In the genomic region with DNA sequence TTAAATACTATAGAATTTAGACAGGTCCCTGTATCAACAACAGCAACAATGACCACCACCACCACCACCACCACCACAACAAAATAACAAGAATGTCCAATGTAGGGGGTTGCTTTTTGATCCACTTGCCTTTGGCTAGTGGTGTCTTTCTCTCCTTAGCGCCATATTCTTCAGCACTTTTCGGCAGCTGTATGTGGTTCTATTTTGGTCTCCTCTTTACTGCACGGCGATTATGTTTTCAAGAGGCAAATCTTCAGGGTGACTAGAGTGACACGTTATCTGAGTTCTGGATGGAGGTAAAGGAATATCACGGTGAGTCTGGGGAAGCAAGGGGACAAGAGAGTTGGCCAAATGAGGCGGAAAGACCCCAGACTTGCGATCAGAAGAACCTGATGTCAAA, we compare ENCODE assay signal across 11 cellular contexts. TPM values are rescaled to one million over a fixed set of nuclear protein-coding genes. Genes with fewer than 3 reads are reported as not detected.
DNase-seq lines count a peak whose midpoint lies in the region; ATAC-seq and TF ChIP-seq lines count a peak whose summit lies in the region.
"Had no signal": no experiment of that assay in that cellular context is flagged by ENCODE, and none has a peak within 500 bp of the region (broad histone marks: within the 10 kb centered on the region; RNA-seq: fewer than 3 reads in every experiment).

No MANE protein-coding gene starts in this region.

- H3K27me3 Mint-ChIP-seq in CD4-positive, CD25-positive, alpha-beta regulatory T cell: no peaks in the 10 kb centered on the region
- H3K27me3 Mint-ChIP-seq in GM23338 (ENCODE audit: insufficient read depth, low read depth, poor library complexity) (peaks cover 8% of the 10 kb centered on the region), nephron progenitor cell (ENCODE audit: low read depth, poor library complexity) (peaks cover 3% of the 10 kb centered on the region)
- no peaks in the 10 kb centered on the region for H3K27me3 Mint-ChIP-seq in activated naive CD8-positive, alpha-beta T cell treated with anti-CD3 and anti-CD28 coated beads, Interleukin-2, amount 50 U/mL, for 24 hours
- no peaks in the 10 kb centered on the region for H3K27me3 Mint-ChIP-seq in activated CD4-positive, alpha-beta T cell treated with anti-CD3 and anti-CD28 coated beads, Interleukin-2, amount 10 ng/mL, durations not matched to agents 24 days and 14 days

- peaks cover 58% of the 10 kb centered on the region for H3K36me3 ChIP-seq in CD4-positive, CD25-positive, alpha-beta regulatory T cell (ENCODE audit: control insufficient read depth, insufficient read depth, low read length)
- peaks cover 13% of the 10 kb centered on the region; the same call in 1 of the 2 replicates for H3K36me3 ChIP-seq in GM23338 (ENCODE audit: insufficient read depth)

- H3K27ac Mint-ChIP-seq in CD4-positive, CD25-positive, alpha-beta regulatory T cell: peak overlapping the region; percentile 16 to 66 (median 26)
- H3K27ac Mint-ChIP-seq in GM23338 (peak overlapping the region; percentile 19; the same call in 1 of the 2 replicates), nephron progenitor cell (peak overlapping the region; percentile 3)
- H3K27ac Mint-ChIP-seq in activated naive CD8-positive, alpha-beta T cell treated with anti-CD3 and anti-CD28 coated beads, Interleukin-2, amount 50 U/mL, for 24 hours: peak overlapping the region; percentile 26
- no peak overlapping the region for H3K27ac Mint-ChIP-seq in activated CD4-positive, alpha-beta T cell treated with anti-CD3 and anti-CD28 coated beads, Interleukin-2, amount 10 ng/mL, durations not matched to agents 24 days and 14 days

- no peak overlapping the region for H3K4me3 Mint-ChIP-seq in CD4-positive, CD25-positive, alpha-beta regulatory T cell
- H3K4me3 Mint-ChIP-seq in GM23338 (no peak overlapping the region), nephron progenitor cell (no peak overlapping the region)
- H3K4me3 Mint-ChIP-seq in activated naive CD8-positive, alpha-beta T cell treated with anti-CD3 and anti-CD28 coated beads, Interleukin-2, amount 50 U/mL, for 24 hours: no peak overlapping the region
- no peak overlapping the region for H3K4me3 Mint-ChIP-seq in activated CD4-positive, alpha-beta T cell treated with anti-CD3 and anti-CD28 coated beads, Interleukin-2, amount 10 ng/mL, durations not matched to agents 24 days and 14 days

- H3K4me2 ChIP-seq in GM23338: no peak overlapping the region

- H3K79me2 ChIP-seq in GM23338 (replicated peaks; ENCODE audit: insufficient read depth): peaks cover 9% of the 10 kb centered on the region

- ATAC-seq in CD4-positive, CD25-positive, alpha-beta regulatory T cell (ENCODE audit: low read depth in 2 of 2): no peak
- ATAC-seq in GM23338: no peak
- no peak for ATAC-seq in activated naive CD8-positive, alpha-beta T cell treated with anti-CD3 and anti-CD28 coated beads, Interleukin-2, amount 50 U/mL, for 24 hours
- ATAC-seq in HG02571 (IDR thresholded peaks at IDR 0.05; ENCODE audit: unreplicated experiment): no peak

- H3K4me1 ChIP-seq in CD4-positive, CD25-positive, alpha-beta regulatory T cell (ENCODE audit: control insufficient read depth, insufficient read depth, low read length, poor library complexity, severe bottlenecking): peaks cover 4% of the 10 kb centered on the region
- peaks cover 20% of the 10 kb centered on the region for H3K4me1 ChIP-seq in GM23338 (ENCODE audit: insufficient read depth)

- H4K20me1 ChIP-seq in GM23338 (replicated peaks; ENCODE audit: insufficient read depth): no peaks in the 10 kb centered on the region; the same call in 1 of the 2 replicates

- no peak for DNase-seq in CD4-positive, CD25-positive, alpha-beta regulatory T cell
- no peak for DNase-seq in GM23338 (ENCODE audit: low spot score)
- no peak for DNase-seq in activated naive CD8-positive, alpha-beta T cell treated with anti-CD3 and anti-CD28 coated beads, Interleukin-2, amount 50 U/mL, for 24 hours
- no peak for DNase-seq in nephron progenitor cell
- DNase-seq in ureter (ENCODE audit: low spot score): no peak
- DNase-seq in activated CD4-positive, alpha-beta T cell treated with anti-CD3 and anti-CD28 coated beads, Interleukin-2, amount 10 ng/mL, durations not matched to agents 24 days and 14 days: no peak
- DNase-seq: midbrain; NCI-H1092; stimulated activated CD4-positive, alpha-beta T cell treated with anti-CD3 and anti-CD28 coated beads, Interleukin-2, amount 100 ng/mL, for 48 hours; stimulated activated naive CD4-positive, alpha-beta T cell had no signal

- H3K36me3 Mint-ChIP-seq in CD4-positive, CD25-positive, alpha-beta regulatory T cell: peaks cover 43% of the 10 kb centered on the region
- H3K36me3 Mint-ChIP-seq in GM23338 (ENCODE audit: low read depth): peaks cover 52% of the 10 kb centered on the region
- H3K36me3 Mint-ChIP-seq in activated naive CD8-positive, alpha-beta T cell treated with anti-CD3 and anti-CD28 coated beads, Interleukin-2, amount 50 U/mL, for 24 hours (ENCODE audit: low read depth): peaks cover 28% of the 10 kb centered on the region
- H3K36me3 Mint-ChIP-seq in nephron progenitor cell (ENCODE audit: low read depth): peaks cover 81% of the 10 kb centered on the region
- peaks cover 63% of the 10 kb centered on the region for H3K36me3 Mint-ChIP-seq in activated CD4-positive, alpha-beta T cell treated with anti-CD3 and anti-CD28 coated beads, Interleukin-2, amount 10 ng/mL, durations not matched to agents 24 days and 14 days (ENCODE audit: low read depth)

- intact Hi-C loops in activated CD4-positive, alpha-beta T cell treated with anti-CD3 and anti-CD28 coated beads, Interleukin-2, amount 10 ng/mL, durations not matched to agents 24 days and 14 days (cut with micrococcal nuclease): no loop called here

- H3F3A ChIP-seq in GM23338 (replicated peaks; ENCODE audit: low read depth): no peaks in the 10 kb centered on the region

- no peak overlapping the region for H2AFZ ChIP-seq in GM23338

- H3K4me1 Mint-ChIP-seq in CD4-positive, CD25-positive, alpha-beta regulatory T cell: peaks cover 19 to 56% (median 38%) of the 10 kb centered on the region in 4 donors
- H3K4me1 Mint-ChIP-seq in GM23338 (peaks cover 39% of the 10 kb centered on the region), nephron progenitor cell (peaks cover 42% of the 10 kb centered on the region)
- H3K4me1 Mint-ChIP-seq in activated naive CD8-positive, alpha-beta T cell treated with anti-CD3 and anti-CD28 coated beads, Interleukin-2, amount 50 U/mL, for 24 hours: peaks cover 53% of the 10 kb centered on the region
- peaks cover 25% of the 10 kb centered on the region for H3K4me1 Mint-ChIP-seq in activated CD4-positive, alpha-beta T cell treated with anti-CD3 and anti-CD28 coated beads, Interleukin-2, amount 10 ng/mL, durations not matched to agents 24 days and 14 days

- H3K27ac ChIP-seq in CD4-positive, CD25-positive, alpha-beta regulatory T cell (ENCODE audit: insufficient read depth, low read length, poor library complexity, severe bottlenecking): no peak overlapping the region
- H3K27ac ChIP-seq in GM23338 (ENCODE audit: low read depth): no peak overlapping the region

- H3K4me3 ChIP-seq in CD4-positive, CD25-positive, alpha-beta regulatory T cell (ENCODE audit: low read depth, low read length): no peak overlapping the region
- no peak overlapping the region for H3K4me3 ChIP-seq in GM23338

- no peaks in the 10 kb centered on the region for H3K9me3 ChIP-seq in CD4-positive, CD25-positive, alpha-beta regulatory T cell (ENCODE audit: control insufficient read depth in 2 of 2, low read length in 2 of 2)

- no peaks in the 10 kb centered on the region for H3K27me3 ChIP-seq in CD4-positive, CD25-positive, alpha-beta regulatory T cell (ENCODE audit: control insufficient read depth, insufficient read depth, low read length)
- H3K27me3 ChIP-seq in GM23338 (ENCODE audit: insufficient read depth): no peaks in the 10 kb centered on the region

- no peak for TF ChIP-seq CTCF in GM23338 (conservative IDR thresholded peaks at IDR 0.05; ENCODE audit: low read depth in 2 of 2)
- TF ChIP-seq CTCF in nephron progenitor cell (IDR thresholded peaks at IDR 0.05): no peak

- no peaks in the 10 kb centered on the region; the same call in 1 of the 2 replicates for H3K9me2 ChIP-seq in GM23338 (ENCODE audit: insufficient read depth)

- H3K9me3 Mint-ChIP-seq in CD4-positive, CD25-positive, alpha-beta regulatory T cell: no peaks in the 10 kb centered on the region
- H3K9me3 Mint-ChIP-seq in GM23338 (peaks cover 7% of the 10 kb centered on the region; the same call in 2 of the 3 replicates), nephron progenitor cell (no peaks in the 10 kb centered on the region)
- H3K9me3 Mint-ChIP-seq in activated naive CD8-positive, alpha-beta T cell treated with anti-CD3 and anti-CD28 coated beads, Interleukin-2, amount 50 U/mL, for 24 hours: no peaks in the 10 kb centered on the region
- H3K9me3 Mint-ChIP-seq in activated CD4-positive, alpha-beta T cell treated with anti-CD3 and anti-CD28 coated beads, Interleukin-2, amount 10 ng/mL, durations not matched to agents 24 days and 14 days: no peaks in the 10 kb centered on the region

TF ChIP-seq in GM23338, 12 proteins besides CTCF, POLR2A, EP300 and RAD21 (continues in another document):
- TF ChIP-seq CREB1 (CRISPR knock-in tag; IDR thresholded peaks at IDR 0.05; ENCODE audit: low read depth) (no peak), POLR2AphosphoS5 (IDR thresholded peaks at IDR 0.05; ENCODE audit: low read depth) (no peak), EZH2 (IDR thresholded peaks at IDR 0.05; ENCODE audit: low read depth, unreplicated experiment) (no peak), JUNB (IDR thresholded peaks at IDR 0.05; ENCODE audit: unreplicated experiment) (no peak), NANOG (IDR thresholded peaks at IDR 0.05; ENCODE audit: borderline replicate concordance) (no peak)

RNA-seq across cellular contexts. Expression of a gene that starts 56.1 kb away (rescaled TPM):
- 179 TPM for total RNA-seq in CD4-positive, CD25-positive, alpha-beta regulatory T cell
- polyA plus RNA-seq in CD4-positive, CD25-positive, alpha-beta regulatory T cell: 100 to 1,000 TPM; 125 to 184 (median 154) TPM
- 51.6 and 65.1 TPM in 2 replicates for total RNA-seq in GM23338 (2014; rRNA removed; shearing (Covaris generic))
- 13.5 and 17.6 TPM in 2 replicates for polyA plus RNA-seq in GM23338 (2016; fragmentation: Nextera tagmentation; extraction: Ambion mirVana)
- 46.0 TPM for total RNA-seq in ureter
- 128 and 132 TPM in 2 replicates for total RNA-seq in activated CD4-positive, alpha-beta T cell treated with anti-CD3 and anti-CD28 coated beads, Interleukin-2, amount 10 ng/mL, durations not matched to agents 24 days and 14 days
